Comparison of ENCODE assay signal across 30 cellular contexts in genomic region chr2:41344529-41344928, GRCh38.
"Had no signal": no experiment of that assay in that cellular context is flagged by ENCODE, and none has a peak within 500 bp of the region (broad histone marks: within the 10 kb centered on the region; RNA-seq: fewer than 3 reads in every experiment).

No MANE protein-coding gene starts in this region.

- DNase-seq: activated B cell treated with CpG ODN at 0.5 μM for 24 hours; activated CD4-positive, alpha-beta memory T cell treated with anti-CD3 and anti-CD28 coated beads for 36 hours; activated CD4-positive, alpha-beta T cell treated with anti-CD3 and anti-CD28 coated beads for 4 hours; activated CD4-positive, alpha-beta T cell treated with anti-CD3 and anti-CD28 coated beads, Interleukin-2, amount 10 ng/mL, durations not matched to agents 24 days and 14 days; activated CD4-positive, alpha-beta T cell treated with anti-CD3 and anti-CD28 coated beads, Interleukin-2, amount 50 U/mL, for 1 hour; activated CD4-positive, alpha-beta T cell treated with anti-CD3 and anti-CD28 coated beads, Interleukin-2, amount 50 U/mL, for 4 hours; activated CD4-positive, CD25-positive, alpha-beta regulatory T cell treated with anti-CD3 and anti-CD28 coated beads, Interleukin-2, amount 50 U/mL, for 72 hours; activated CD8-positive, alpha-beta memory T cell treated with anti-CD3 and anti-CD28 coated beads, Interleukin-2, amount 50 U/mL, for 4 hours; activated CD8-positive, alpha-beta T cell treated with anti-CD3 and anti-CD28 coated beads for 36 hours; activated effector memory CD4-positive, alpha-beta T cell treated with anti-CD3 and anti-CD28 coated beads, Interleukin-2, amount 50 U/mL, for 16 hours; activated gamma-delta T cell treated with Interleukin-2 at 50 U/mL for 16 hours; activated naive CD4-positive, alpha-beta T cell; activated naive CD4-positive, alpha-beta T cell treated with anti-CD3 and anti-CD28 coated beads for 36 hours; activated naive CD4-positive, alpha-beta T cell treated with anti-CD3 and anti-CD28 coated beads, Interleukin-2, amount 50 U/mL, for 16 hours; activated naive CD8-positive, alpha-beta T cell treated with anti-CD3 and anti-CD28 coated beads for 36 hours; activated T-cell treated with anti-CD3 and anti-CD28 coated beads for 4 hours; activated T-cell treated with anti-CD3 and anti-CD28 coated beads, Interleukin-2, amount 50 U/mL, for 1 hour; activated T-cell treated with anti-CD3 and anti-CD28 coated beads, Interleukin-2, amount 50 U/mL, for 4 hours; activated T-cell treated with anti-CD3 and anti-CD28 coated beads, Interleukin-2, amount 50 U/mL, for 72 hours; adrenal gland; amniotic stem cell; aorta; body of pancreas; brain microvascular endothelial cell; central memory CD4-positive, alpha-beta T cell; T-helper 2 cell; T-helper 9 cell had no signal

- H3K36me3 ChIP-seq: adrenal gland, brain microvascular endothelial cell, breast epithelium had no signal

- H3K9me3 ChIP-seq: adrenal gland, body of pancreas, breast epithelium had no signal

- H3K27ac ChIP-seq: adrenal gland, body of pancreas, brain microvascular endothelial cell, breast epithelium, VCaP had no signal

- FAIRE-seq: astrocyte had no signal

- H3K4me3 ChIP-seq: adrenal gland, body of pancreas, breast epithelium had no signal

- H3K27me3 ChIP-seq: adrenal gland, body of pancreas, brain microvascular endothelial cell, breast epithelium had no signal
